ENCODE assay signal across 7 cellular contexts in the genomic region with DNA sequence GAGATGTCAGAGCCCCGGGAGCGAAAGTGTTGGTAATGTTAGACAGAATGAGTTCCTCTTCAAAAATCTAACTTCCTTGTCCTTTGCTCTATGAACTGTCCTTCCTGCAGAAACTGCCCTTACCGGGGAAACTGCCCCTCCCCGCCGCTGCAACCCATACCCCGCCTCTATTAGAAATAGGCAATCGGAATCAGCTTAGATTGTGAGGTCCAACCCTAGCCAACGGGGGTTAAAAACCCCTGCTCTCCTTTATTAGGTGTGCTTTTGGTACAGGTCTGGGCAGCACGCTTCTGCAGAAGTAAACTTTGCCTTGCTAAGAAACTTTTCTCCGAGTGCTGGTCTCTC. TPM values are rescaled to one million over a fixed set of nuclear protein-coding genes. Genes with fewer than 3 reads are reported as not detected.
DNase-seq lines count a peak whose midpoint lies in the region; TF ChIP-seq lines count a peak whose summit lies in the region.
"Had no signal": no experiment of that assay in that cellular context is flagged by ENCODE, and none has a peak within 500 bp of the region (broad histone marks: within the 10 kb centered on the region; RNA-seq: fewer than 3 reads in every experiment).

No MANE protein-coding gene starts in this region.

- in situ Hi-C loops in G401 (cut with HindIII; ENCODE audit: low sequenced_read_pairs), result no loop called here

- H3K79me2 ChIP-seq in Loucy (ENCODE audit: insufficient read depth, low read length), result no peaks in the 10 kb centered on the region

- H2AFZ ChIP-seq in Loucy (ENCODE audit: low read length), result peak overlapping the region; percentile 91

- no peaks in the 10 kb centered on the region for H3K27me3 ChIP-seq in Loucy (ENCODE audit: insufficient read depth, low read length, poor library complexity, severe bottlenecking)
- H3K27me3 ChIP-seq in effector memory CD4-positive, alpha-beta T cell (replicated peaks; ENCODE audit: control insufficient read depth, insufficient read depth, low read length, poor library complexity, severe bottlenecking), result no peaks in the 10 kb centered on the region

- peak overlapping the region; percentile 85 for H3K4me2 ChIP-seq in Loucy (ENCODE audit: low read depth, low read length, poor library complexity, severe bottlenecking)

- DNase-seq in CMK (ENCODE audit: low read depth), result peak; percentile 38
- no peak for DNase-seq in effector memory CD4-positive, alpha-beta T cell
- DNase-seq in skeletal muscle cell (ENCODE audit: low read depth), result no peak
- no peak for DNase-seq in G401 (ENCODE audit: low spot score)
- DNase-seq in T1000 (lab: John Stamatoyannopoulos, UW), result no peak

- H3K9ac ChIP-seq in Loucy (ENCODE audit: low read depth, low read length, poor library complexity, severe bottlenecking), result peak overlapping the region; percentile 92

- peaks cover 7% of the 10 kb centered on the region; the same call in 1 of the 2 replicates for H3F3A ChIP-seq in Loucy (ENCODE audit: low read depth)

- peak overlapping the region; percentile 66 for H3K27ac ChIP-seq in effector memory CD4-positive, alpha-beta T cell (ENCODE audit: insufficient read depth, low read length, poor library complexity, severe bottlenecking)

- H3K9me2 ChIP-seq in Loucy (replicated peaks; ENCODE audit: low read depth, low read length), result no peaks in the 10 kb centered on the region

- peaks cover 7% of the 10 kb centered on the region for H3K4me1 ChIP-seq in Loucy (ENCODE audit: insufficient read depth, low read length, poor library complexity, severe bottlenecking)
- no peaks in the 10 kb centered on the region for H3K4me1 ChIP-seq in effector memory CD4-positive, alpha-beta T cell (ENCODE audit: control insufficient read depth, insufficient read depth, low read length, poor library complexity, severe bottlenecking)

- no peaks in the 10 kb centered on the region for H3K9me3 ChIP-seq in Loucy (ENCODE audit: insufficient read depth, low read depth, low read length)
- H3K9me3 ChIP-seq in effector memory CD4-positive, alpha-beta T cell (ENCODE audit: control insufficient read depth, low read length), result no peaks in the 10 kb centered on the region

- TF ChIP-seq CTCF in Loucy (conservative IDR thresholded peaks at IDR 0.05; ENCODE audit: low read length), result no peak

- H3K4me3 ChIP-seq in Loucy (ENCODE audit: low read length, poor library complexity, severe bottlenecking) (peak overlapping the region; percentile 79), skeletal muscle cell (ENCODE audit: low read depth, low read length) (peak overlapping the region; percentile 57)
- peak overlapping the region; percentile 57 for H3K4me3 ChIP-seq in effector memory CD4-positive, alpha-beta T cell (ENCODE audit: insufficient read depth, low read depth, low read length, poor library complexity, severe bottlenecking)

- H4K20me1 ChIP-seq in Loucy (ENCODE audit: insufficient read depth, low read length, poor library complexity, severe bottlenecking), result no peaks in the 10 kb centered on the region

- peaks cover 8% of the 10 kb centered on the region; the same call in 1 of the 2 replicates for H3K36me3 ChIP-seq in Loucy (ENCODE audit: insufficient read depth, low read length)
- H3K36me3 ChIP-seq in effector memory CD4-positive, alpha-beta T cell (ENCODE audit: control insufficient read depth, insufficient read depth, low read length), result peaks cover 19% of the 10 kb centered on the region

RNA-seq across cellular contexts. Expression of a gene that starts 11.5 kb away (rescaled TPM):
- total RNA-seq in G401 (2014; rRNA removed; shearing (Covaris generic)), result 266 and 370 TPM in 2 replicates

RNA-seq across cellular contexts. Expression of a gene that starts 13.1 kb away (rescaled TPM):
- total RNA-seq in G401 (2014; rRNA removed; shearing (Covaris generic)), result 314 and 477 TPM in 2 replicates

RNA-seq across cellular contexts. Expression of a gene that starts 13.7 kb away (rescaled TPM):
- 120 and 122 TPM in 2 replicates for total RNA-seq in G401 (2014; rRNA removed; shearing (Covaris generic))

RNA-seq across cellular contexts. Expression of a gene that starts 17.4 kb away (rescaled TPM):
- not detected in 2 replicates for total RNA-seq in G401 (2014; rRNA removed; shearing (Covaris generic))
- total RNA-seq: NCI-H460 had no signal

RNA-seq across cellular contexts. Expression of a gene that starts 23.9 kb away (rescaled TPM):
- not detected in 2 replicates for total RNA-seq in G401 (2014; rRNA removed; shearing (Covaris generic))
- total RNA-seq: NCI-H460 had no signal
